ENCODE assay signal across 8 cellular contexts in the genomic region with DNA sequence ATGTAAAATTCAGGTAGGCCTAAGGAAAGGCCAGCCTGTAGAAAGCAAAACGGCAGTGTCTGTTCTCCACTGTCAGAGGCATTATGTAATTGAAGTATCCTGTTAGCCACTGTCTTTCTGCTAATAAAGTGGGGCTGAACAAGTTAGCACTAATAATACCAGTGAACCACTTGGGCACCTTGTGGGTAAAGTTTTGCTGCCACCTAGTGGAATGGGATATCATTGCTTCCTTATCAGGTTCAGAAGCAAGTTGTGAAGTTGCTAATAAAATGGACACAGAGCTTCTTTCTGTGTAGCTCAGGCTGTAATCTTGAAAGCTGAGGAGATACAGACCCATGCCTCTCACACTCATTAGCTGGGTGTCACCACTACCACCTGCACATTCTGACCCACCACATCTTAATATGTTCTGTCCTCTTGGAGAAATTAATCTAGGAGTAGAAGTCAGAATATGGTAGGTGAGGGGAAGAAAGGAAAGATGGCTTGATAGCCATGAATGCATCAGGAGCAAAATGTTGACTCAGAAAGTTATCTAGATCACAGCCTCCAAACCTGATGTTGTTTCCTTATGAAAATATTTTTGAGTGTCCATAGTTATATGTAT.
DNase-seq lines count a peak whose midpoint lies in the region; ATAC-seq and TF ChIP-seq lines count a peak whose summit lies in the region.

No MANE protein-coding gene starts in this region.

- no peak overlapping the region for H3K4me3 ChIP-seq in lower lobe of right lung

- H3K27me3 ChIP-seq in lower lobe of right lung (ENCODE audit: low read depth) = no peaks in the 10 kb centered on the region

- no peaks in the 10 kb centered on the region for H3K36me3 Mint-ChIP-seq in activated T-cell treated with anti-CD3 and anti-CD28 coated beads, Interleukin-2, amount 50 U/mL, for 24 hours (ENCODE audit: low read depth)

- H3K4me1 Mint-ChIP-seq in activated T-cell treated with anti-CD3 and anti-CD28 coated beads, Interleukin-2, amount 50 U/mL, for 24 hours (ENCODE audit: low read depth) = peaks cover 3% of the 10 kb centered on the region

- no peaks in the 10 kb centered on the region for H3K36me3 ChIP-seq in lower lobe of right lung

- peak; percentile 83 for TF ChIP-seq CTCF in lower lobe of right lung (IDR thresholded peaks at IDR 0.05)

- no peaks in the 10 kb centered on the region for H3K9me3 ChIP-seq in lower lobe of right lung

- H3K4me1 ChIP-seq in lower lobe of right lung = no peaks in the 10 kb centered on the region

- ATAC-seq in HG02610 (IDR thresholded peaks at IDR 0.05; ENCODE audit: unreplicated experiment) (peak; percentile 72), lower lobe of right lung (peak; percentile 84 to 87)

- H3K9me3 Mint-ChIP-seq in activated T-cell treated with anti-CD3 and anti-CD28 coated beads, Interleukin-2, amount 50 U/mL, for 24 hours = no peaks in the 10 kb centered on the region

- H3K27ac Mint-ChIP-seq in activated T-cell treated with anti-CD3 and anti-CD28 coated beads, Interleukin-2, amount 50 U/mL, for 24 hours = no peak overlapping the region

- peaks cover 22% of the 10 kb centered on the region for H3K27me3 Mint-ChIP-seq in activated T-cell treated with anti-CD3 and anti-CD28 coated beads, Interleukin-2, amount 50 U/mL, for 24 hours

- DNase-seq in activated T-cell treated with anti-CD3 and anti-CD28 coated beads for 24 hours (ENCODE audit: low read depth) = peak; percentile 41
- DNase-seq in activated T-cell treated with anti-CD3 and anti-CD28 coated beads, Interleukin-2, amount 50 U/mL, for 24 hours = no peak
- peak; percentile 80 for DNase-seq in NCI-H1694 treated with DMSO at 0.1 percent for 48 hours (lab: John Stamatoyannopoulos, UW)
- peak in 3 of 5 donors; percentile 40 to 60 (median 49) for DNase-seq in T-helper 1 cell
- DNase-seq in dermis blood vessel endothelial cell = peak; percentile 91
- DNase-seq in lower lobe of right lung = no peak
- DNase-seq in superior temporal gyrus (ENCODE audit: extremely low spot score) = peak; percentile 96

- H3K4me3 Mint-ChIP-seq in activated T-cell treated with anti-CD3 and anti-CD28 coated beads, Interleukin-2, amount 50 U/mL, for 24 hours = no peak overlapping the region

- no peak overlapping the region for H3K27ac ChIP-seq in lower lobe of right lung

- intact Hi-C loops in lower lobe of right lung (cut with DNase I) = loop anchor here (10.0 kb wide), 1 partner anchor 61 kb away; no protein-coding TSS in a partner anchor

Comparison
In these comparisons a context has a peak if more than half of its experiments do, and no peak if none do; other contexts are left out.
1. DNase-seq: peak in activated T-cell treated with anti-CD3 and anti-CD28 coated beads for 24 hours (single experiment), NCI-H1694 treated with DMSO at 0.1 percent for 48 hours (single experiment), T-helper 1 cell (3 of 5), dermis blood vessel endothelial cell (single experiment) and superior temporal gyrus (single experiment); none in activated T-cell treated with anti-CD3 and anti-CD28 coated beads, Interleukin-2, amount 50 U/mL, for 24 hours (single experiment) and lower lobe of right lung (single experiment).